In genomic region chrX:70359458-70359857, GRCh38 we compare ENCODE assay signal across 8 cellular contexts.
"Had no signal": no experiment of that assay in that cellular context is flagged by ENCODE, and none has a peak within 500 bp of the region (broad histone marks: within the 10 kb centered on the region; RNA-seq: fewer than 3 reads in every experiment).

No MANE protein-coding gene starts in this region.

- DNase-seq: GDM1, GF-D8 had no signal

- ATAC-seq: GM12878 had no signal

- H3K4me3 ChIP-seq: GM12878 had no signal

- FAIRE-seq: G401.6, GM12878, GM12891, GM12892, GM18507, GM19239 had no signal
